ENCODE assay signal across 8 cellular contexts in genomic region chr7:129949292-129950133, GRCh38. TPM values are rescaled to one million over a fixed set of nuclear protein-coding genes. Genes with fewer than 3 reads are reported as not detected.
A peak's percentile ranks its signal among the peaks of the same experiment; 100 is the strongest.
DNase-seq lines count a peak whose midpoint lies in the region; ATAC-seq, FAIRE-seq and TF ChIP-seq lines count a peak whose summit lies in the region.

No MANE protein-coding gene starts in this region.

- H4K20me1 ChIP-seq in keratinocyte (ENCODE audit: control insufficient read depth, extremely low read depth, insufficient read depth, low read length) = peaks cover 19% of the 10 kb centered on the region

- H3K79me2 ChIP-seq in keratinocyte (ENCODE audit: control insufficient read depth, insufficient read depth, low read length) = peaks cover 80% of the 10 kb centered on the region

- peaks cover 27% of the 10 kb centered on the region for H3K4me1 Mint-ChIP-seq in stimulated activated naive CD8-positive, alpha-beta T cell treated with anti-CD3 and anti-CD28 coated beads, Interleukin-15, amount 100 ng/mL, for 72 hours

- no peaks in the 10 kb centered on the region for H3K36me3 ChIP-seq in breast epithelium
- peaks cover 5 to 10% of the 10 kb centered on the region in 2 experiments for H3K36me3 ChIP-seq in keratinocyte (ENCODE audit: control insufficient read depth in 2 of 2, extremely low read depth in 1 of 2, insufficient read depth in 2 of 2, low read length in 2 of 2)

- H3K9me3 ChIP-seq in breast epithelium = no peaks in the 10 kb centered on the region
- H3K9me3 ChIP-seq in keratinocyte (ENCODE audit: control insufficient read depth, low read depth, low read length) = no peaks in the 10 kb centered on the region

- H3K27me3 ChIP-seq in breast epithelium (no peaks in the 10 kb centered on the region), keratinocyte (ENCODE audit: control insufficient read depth, extremely low read depth, insufficient read depth, low read length) (no peaks in the 10 kb centered on the region)

- no peak overlapping the region for H3K4me3 Mint-ChIP-seq in stimulated activated naive CD8-positive, alpha-beta T cell treated with anti-CD3 and anti-CD28 coated beads, Interleukin-15, amount 100 ng/mL, for 72 hours

- peak; percentile 50 for TF ChIP-seq POLR2A in breast epithelium (IDR thresholded peaks at IDR 0.05)

- intact Hi-C loops in breast epithelium (cut with DNase I; ENCODE audit: low total_unique reads) = loop anchor here (5.0 kb wide), 1 partner anchor 1668 kb away; no protein-coding TSS in a partner anchor

- H3K4me2 ChIP-seq in keratinocyte (ENCODE audit: control insufficient read depth, extremely low read depth, insufficient read depth, low read depth, low read length) = peak overlapping the region; percentile 99

- ATAC-seq in HG02678 (IDR thresholded peaks at IDR 0.05; ENCODE audit: unreplicated experiment) = peak; percentile 18
- ATAC-seq in stimulated activated naive CD8-positive, alpha-beta T cell treated with anti-CD3 and anti-CD28 coated beads, Interleukin-15, amount 100 ng/mL, for 72 hours = peak; percentile 67

- H3K9ac ChIP-seq in keratinocyte (ENCODE audit: control insufficient read depth, extremely low read depth, insufficient read depth, low read length) = peak overlapping the region; percentile 94

- dilution Hi-C loops in keratinocyte (cut with MboI; ENCODE audit: extremely low pct_ligation_motif_present, low sequenced_read_pairs) = no loop called here

- H3K9me1 ChIP-seq in keratinocyte (ENCODE audit: control insufficient read depth, extremely low read depth, insufficient read depth, low read length) = peaks cover 3% of the 10 kb centered on the region

- H3K4me3 ChIP-seq in breast epithelium = peak overlapping the region; percentile 95 to 100 (median 98)
- peak overlapping the region; percentile 91 to 93 (median 91) for H3K4me3 ChIP-seq in keratinocyte (ENCODE audit: control insufficient read depth in 2 of 3, extremely low read depth in 1 of 3, insufficient read depth in 2 of 3, low read depth in 1 of 3, low read length in 3 of 3)

- peak overlapping the region; percentile 99 to 100 for H3K27ac ChIP-seq in breast epithelium
- peak overlapping the region; percentile 98 for H3K27ac ChIP-seq in keratinocyte (ENCODE audit: control insufficient read depth, insufficient read depth, low read length)

- H3K9me3 Mint-ChIP-seq in stimulated activated naive CD8-positive, alpha-beta T cell treated with anti-CD3 and anti-CD28 coated beads, Interleukin-15, amount 100 ng/mL, for 72 hours = no peaks in the 10 kb centered on the region

- H3K4me1 ChIP-seq in breast epithelium (peaks cover 0 to 8% of the 10 kb centered on the region in 2 donors), keratinocyte (ENCODE audit: control insufficient read depth, extremely low read depth, insufficient read depth, low read length) (peaks cover 23% of the 10 kb centered on the region)

- H2AFZ ChIP-seq in keratinocyte (ENCODE audit: control insufficient read depth, low read length) = no peak overlapping the region

- H3K27ac Mint-ChIP-seq in stimulated activated naive CD8-positive, alpha-beta T cell treated with anti-CD3 and anti-CD28 coated beads, Interleukin-15, amount 100 ng/mL, for 72 hours = no peak overlapping the region

- TF ChIP-seq CTCF in breast epithelium (IDR thresholded peaks at IDR 0.05) (no peak), keratinocyte (optimal IDR thresholded peaks at IDR 0.05 in 1 of 3, IDR thresholded peaks at IDR 0.05 in 1 of 3, conservative IDR thresholded peaks at IDR 0.05 in 1 of 3; ENCODE audit: extremely low read depth in 1 of 3, insufficient read depth in 2 of 3, low read length in 3 of 3) (no peak)

- DNase-seq in activated T-cell treated with anti-CD3 and anti-CD28 coated beads for 24 hours (ENCODE audit: low read depth) (peak; percentile 13), activated T-cell treated with anti-CD3 and anti-CD28 coated beads for 4 hours (no peak), NCI-H774 (lab: John Stamatoyannopoulos, UW) (peak; percentile 7), breast epithelium (ENCODE audit: low spot score in 2 of 2) (no peak), keratinocyte (ENCODE audit: low read depth, low spot score) (no peak), KG1 (lab: John Stamatoyannopoulos, UW) (no peak)
- DNase-seq in stimulated activated naive CD8-positive, alpha-beta T cell treated with anti-CD3 and anti-CD28 coated beads, Interleukin-15, amount 100 ng/mL, for 72 hours = peak in 1 of 2 donors; percentile 27

- no peaks in the 10 kb centered on the region for H3K27me3 Mint-ChIP-seq in stimulated activated naive CD8-positive, alpha-beta T cell treated with anti-CD3 and anti-CD28 coated beads, Interleukin-15, amount 100 ng/mL, for 72 hours

- FAIRE-seq in keratinocyte (lab: Jason Lieb, UNC) = peak; percentile 86

RNA-seq across cellular contexts. Expression of gene UBE2H, which starts 3.2 kb away (rescaled TPM):
- total RNA-seq in breast epithelium = 100 to 1,000 TPM in 2 of 3 donors, 10 to 100 TPM in 1; 81.8 to 124 (median 114) TPM
- 83.7 to 130 TPM (median 100 TPM) in 3 replicates for polyA plus RNA-seq in keratinocyte
- 217 TPM for polyA plus RNA-seq in keratinocyte (2011; ENCODE audit: low read depth)
- polyA plus RNA-seq in keratinocyte (2011; cell fraction: cytosol; rRNA removed) = 112 and 283 TPM in 2 replicates
- polyA plus RNA-seq in keratinocyte (2011; cell fraction: nucleus; rRNA removed) = 208 and 215 TPM in 2 replicates
- polyA plus RNA-seq in keratinocyte (2012; ENCODE audit: low replicate concordance) = 66.1 and 86.4 TPM in 2 replicates
- polyA minus RNA-seq in keratinocyte = 46.9 to 97.5 TPM (median 79.6 TPM) in 3 replicates
- 57.2 TPM for polyA minus RNA-seq in keratinocyte (2011; cell fraction: cytosol; rRNA and poly(A)+ RNA removed)
- 60.1 and 145 TPM in 2 replicates for polyA minus RNA-seq in keratinocyte (2011; cell fraction: nucleus; rRNA and poly(A)+ RNA removed)

Comparison
In these comparisons a context has a peak if more than half of its experiments do, and no peak if none do; other contexts are left out.
1. DNase-seq: peak in activated T-cell treated with anti-CD3 and anti-CD28 coated beads for 24 hours (single experiment) and NCI-H774 (single experiment); none in activated T-cell treated with anti-CD3 and anti-CD28 coated beads for 4 hours (single experiment), breast epithelium (0 of 2), keratinocyte (single experiment) and KG1 (single experiment).